In genomic region chr14:74241611-74242005, GRCh38 we compare ENCODE assay signal across 16 cellular contexts. TPM values are rescaled to one million over a fixed set of nuclear protein-coding genes. Genes with fewer than 3 reads are reported as not detected.
DNase-seq lines count a peak whose midpoint lies in the region; ATAC-seq and TF ChIP-seq lines count a peak whose summit lies in the region.
"Had no signal": no experiment of that assay in that cellular context is flagged by ENCODE, and none has a peak within 500 bp of the region (broad histone marks: within the 10 kb centered on the region; RNA-seq: fewer than 3 reads in every experiment).

No MANE protein-coding gene starts in this region.

- H3K4me1 ChIP-seq in H9 (ENCODE audit: insufficient read depth, low read length), result peaks cover 6% of the 10 kb centered on the region; the same call in 1 of the 2 replicates

- no peaks in the 10 kb centered on the region for H3K36me3 Mint-ChIP-seq in CD4-positive, alpha-beta T cell (ENCODE audit: low read depth)
- no peaks in the 10 kb centered on the region; a peak in 1 of 7 replicates for H3K36me3 Mint-ChIP-seq in H9 (ENCODE audit: insufficient read depth in 1 of 3, low read depth in 3 of 3)

- H3K9ac ChIP-seq in H9 (ENCODE audit: extremely low read depth, insufficient read length, low read length) (no peak overlapping the region), neural cell (ENCODE audit: low read length) (no peak overlapping the region)

- no peak overlapping the region for H2AFZ ChIP-seq in H9 (ENCODE audit: low read length)
- no peak overlapping the region for H2AFZ ChIP-seq in neural cell (ENCODE audit: low read depth, low read length)

- no peak overlapping the region for H3K4ac ChIP-seq in H9 (ENCODE audit: low read depth, low read length)

- H3K9me3 ChIP-seq in CD4-positive, alpha-beta T cell (ENCODE audit: control insufficient read depth, low read length), result no peaks in the 10 kb centered on the region
- H3K9me3 ChIP-seq in H9 (ENCODE audit: control insufficient read depth, low read depth, low read length) (no peaks in the 10 kb centered on the region), neural cell (ENCODE audit: low read length) (no peaks in the 10 kb centered on the region)

- H3K9me3 Mint-ChIP-seq in CD4-positive, alpha-beta T cell, result no peaks in the 10 kb centered on the region
- no peaks in the 10 kb centered on the region; a peak in 2 of 5 replicates for H3K9me3 Mint-ChIP-seq in H9

- H3T11ph ChIP-seq in H9 (ENCODE audit: low read length), result no peak overlapping the region

- no peak for TF ChIP-seq RAD21 in neural cell (conservative IDR thresholded peaks at IDR 0.05)

- H3K4me3 ChIP-seq in coronary artery (peak overlapping the region; percentile 61), neural cell (ENCODE audit: low read length) (no peak overlapping the region)

- no peak overlapping the region for H4K91ac ChIP-seq in H9 (ENCODE audit: insufficient read length, low read depth, low read length)

- no peak overlapping the region for H2BK15ac ChIP-seq in H9 (ENCODE audit: low read depth, low read length)

- no peak for TF ChIP-seq EP300 in neural cell (conservative IDR thresholded peaks at IDR 0.05; ENCODE audit: poor library complexity, severe bottlenecking)

- no peaks in the 10 kb centered on the region for H3K79me2 ChIP-seq in H9 (ENCODE audit: insufficient read depth, low read length)
- no peaks in the 10 kb centered on the region for H3K79me2 ChIP-seq in neural cell (replicated peaks; ENCODE audit: insufficient read depth, low read length)

- H2BK120ac ChIP-seq in H9 (ENCODE audit: low read depth, low read length, poor library complexity, severe bottlenecking), result no peak overlapping the region

- H3K9me2 ChIP-seq in neural cell (ENCODE audit: insufficient read depth, low read length), result no peaks in the 10 kb centered on the region

- H2BK12ac ChIP-seq in H9 (ENCODE audit: insufficient read length, low read depth, low read length), result no peak overlapping the region

- H3K23ac ChIP-seq in H9 (ENCODE audit: insufficient read length, low read depth, low read length), result no peak overlapping the region

- H2AK5ac ChIP-seq in H9 (ENCODE audit: insufficient read length, low read length), result no peak overlapping the region

- no peak overlapping the region for H3K18ac ChIP-seq in H9 (ENCODE audit: insufficient read length, low read depth, low read length)

- H3K4me1 Mint-ChIP-seq in CD4-positive, alpha-beta T cell (ENCODE audit: low read depth), result peaks cover 23% of the 10 kb centered on the region
- peaks cover 35 to 61% of the 10 kb centered on the region in 2 experiments for H3K4me1 Mint-ChIP-seq in H9

- no peak overlapping the region for H2BK5ac ChIP-seq in H9 (ENCODE audit: insufficient read length, low read length)

- DNase-seq in CD4-positive, alpha-beta T cell, result no peak
- DNase-seq in H9, result no peak
- no peak for DNase-seq in coronary artery (ENCODE audit: low spot score)
- no peak for DNase-seq in middle frontal gyrus (ENCODE audit: extremely low spot score, low spot score)
- DNase-seq: activated gamma-delta T cell; cortex of kidney; DMS 273 treated with DMSO at 0.1 percent for 48 hours; NCI-H1105; SIG-M5; stimulated activated CD4-positive, alpha-beta T cell treated with anti-CD3 and anti-CD28 coated beads, Interleukin-2, amount 100 ng/mL, for 48 hours had no signal

- intact Hi-C loops in CD4-positive, alpha-beta T cell (cut with DNase I, micrococcal nuclease), result no loop called here

- no peak overlapping the region for H2BK20ac ChIP-seq in H9 (ENCODE audit: low read depth, low read length, poor library complexity, severe bottlenecking)

- H3K14ac ChIP-seq in H9 (ENCODE audit: insufficient read depth, low read length), result no peak overlapping the region

- no peak overlapping the region for H4K5ac ChIP-seq in H9 (ENCODE audit: insufficient read length, low read depth, low read length)

- peaks cover 21% of the 10 kb centered on the region for H3K23me2 ChIP-seq in H9 (ENCODE audit: insufficient read length, low read depth, low read length, poor library complexity, severe bottlenecking)

- whole genome bisulfite sequencing in H9 (ENCODE audit: extremely low coverage, insufficient read length, low lambda C conversion rate), result no CpG with 5 or more reads among the region's 16 CpGs

- no peak overlapping the region for H3K27ac ChIP-seq in CD4-positive, alpha-beta T cell (ENCODE audit: low read depth, low read length)
- no peak overlapping the region for H3K27ac ChIP-seq in H9 (ENCODE audit: insufficient read length, low read depth, low read length)
- H3K27ac ChIP-seq in coronary artery, result no peak overlapping the region
- no peak overlapping the region for H3K27ac ChIP-seq in neural cell (ENCODE audit: low read length)

- no peak overlapping the region for H3K27ac Mint-ChIP-seq in CD4-positive, alpha-beta T cell
- H3K27ac Mint-ChIP-seq in H9, result no peak overlapping the region; a peak in 1 of 7 replicates

- no peak for ATAC-seq in CD4-positive, alpha-beta T cell (ENCODE audit: poor library complexity)
- ATAC-seq in GM19463 (IDR thresholded peaks at IDR 0.05; ENCODE audit: unreplicated experiment), result no peak
- ATAC-seq in GM19351 (IDR thresholded peaks at IDR 0.05; ENCODE audit: unreplicated experiment), result no peak

- H4K20me1 ChIP-seq in H9 (ENCODE audit: control insufficient read depth, insufficient read depth, insufficient read length) (no peaks in the 10 kb centered on the region), neural cell (ENCODE audit: insufficient read depth) (no peaks in the 10 kb centered on the region)

- H3F3A ChIP-seq in neural cell (ENCODE audit: insufficient read depth, low read length, poor library complexity, severe bottlenecking), result no peaks in the 10 kb centered on the region

- H3K4me2 ChIP-seq in H9 (ENCODE audit: insufficient read depth, insufficient read length, low read length) (peak overlapping the region; percentile 73), neural cell (ENCODE audit: low read length) (no peak overlapping the region)

- no peak overlapping the region for H3K56ac ChIP-seq in H9 (ENCODE audit: insufficient read length, low read depth, low read length)

- peaks cover 94% of the 10 kb centered on the region for H3K27me3 ChIP-seq in CD4-positive, alpha-beta T cell (ENCODE audit: control insufficient read depth, insufficient read depth, low read length)
- H3K27me3 ChIP-seq in H9 (ENCODE audit: insufficient read depth, low read length) (peaks cover 66% of the 10 kb centered on the region), neural cell (ENCODE audit: insufficient read depth, low read depth, low read length) (peaks cover 74% of the 10 kb centered on the region)

- H4K8ac ChIP-seq in H9 (replicated peaks; ENCODE audit: insufficient read length, low read depth, low read length), result no peak overlapping the region

- CTCF ChIA-PET in CD4-positive, alpha-beta T cell (lab: Charles Lee), result no interaction called here

- POLR2A ChIA-PET in CD4-positive, alpha-beta T cell (lab: Charles Lee), result no interaction called here

- H3K79me1 ChIP-seq in H9 (ENCODE audit: insufficient read depth, low read depth, low read length, poor library complexity, severe bottlenecking), result no peaks in the 10 kb centered on the region

- H3K36me3 ChIP-seq in neural cell (ENCODE audit: insufficient read depth, low read length), result no peaks in the 10 kb centered on the region

- no peak for TF ChIP-seq CTCF in CD4-positive, alpha-beta T cell (IDR thresholded peaks at IDR 0.05)
- no peak for TF ChIP-seq CTCF in H9 (conservative IDR thresholded peaks at IDR 0.05)
- no peak for TF ChIP-seq CTCF in coronary artery (IDR thresholded peaks at IDR 0.05)
- TF ChIP-seq CTCF in neural cell (IDR thresholded peaks at IDR 0.05; ENCODE audit: poor library complexity, severe bottlenecking), result no peak

- peak overlapping the region; percentile 54 for H3K4me3 Mint-ChIP-seq in CD4-positive, alpha-beta T cell
- H3K4me3 Mint-ChIP-seq in H9, result peak overlapping the region; percentile 54 to 80

- peaks cover 87% of the 10 kb centered on the region for H3K27me3 Mint-ChIP-seq in CD4-positive, alpha-beta T cell
- peaks cover 100% of the 10 kb centered on the region for H3K27me3 Mint-ChIP-seq in H9 (ENCODE audit: low read depth)

TF ChIP-seq in neural cell, 6 proteins besides CTCF, POLR2A, EP300 and RAD21:
- no peak for TF ChIP-seq REST (IDR thresholded peaks at IDR 0.05; ENCODE audit: borderline replicate concordance)
- peak; percentile 52 for TF ChIP-seq POLR2AphosphoS5 (IDR thresholded peaks at IDR 0.05)
TF ChIP-seq in neural cell: peak in this region for 1.

RNA-seq across cellular contexts. Expression of gene VSX2, which starts 2.4 kb away (rescaled TPM):
- total RNA-seq in CD4-positive, alpha-beta T cell, result not detected
- total RNA-seq in H9 (2021), result not detected in 2 replicates
- not detected in 2 replicates for polyA plus RNA-seq in neural cell
- polyA minus RNA-seq in neural cell, result not detected in 2 replicates
- total RNA-seq: H4, HT1080, subcutaneous adipose tissue had no signal
